29 cellular contexts compared by ENCODE assay signal in the genomic region with DNA sequence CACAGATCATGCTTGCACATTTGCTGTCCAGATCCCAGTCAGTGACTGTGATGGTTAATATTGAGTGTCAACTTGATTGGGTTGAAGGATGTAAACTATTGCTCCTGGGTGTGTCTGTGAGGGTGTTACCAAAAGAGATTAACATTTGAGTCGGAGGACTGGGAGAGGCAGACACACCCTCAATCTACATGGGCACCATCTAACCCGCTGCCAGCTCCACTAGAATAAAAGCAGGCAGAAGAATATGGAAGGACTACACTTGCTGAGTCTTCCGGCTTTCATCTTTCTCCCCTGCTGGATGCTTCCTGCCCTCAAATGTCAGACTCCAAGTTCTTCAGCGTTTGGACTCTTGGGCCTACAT. TPM values are rescaled to one million over a fixed set of nuclear protein-coding genes. Genes with fewer than 3 reads are reported as not detected.
DNase-seq lines count a peak whose midpoint lies in the region; ATAC-seq and TF ChIP-seq lines count a peak whose summit lies in the region.
"Had no signal": no experiment of that assay in that cellular context is flagged by ENCODE, and none has a peak within 500 bp of the region (broad histone marks: within the 10 kb centered on the region; RNA-seq: fewer than 3 reads in every experiment).

No MANE protein-coding gene starts in this region.

- peak overlapping the region in 1 of 2 donors; percentile 17 for H3K27ac Mint-ChIP-seq in natural killer cell
- H3K27ac Mint-ChIP-seq in natural killer cell treated with Interleukin-12 subunit alpha and Interleukin-12 subunit beta and Interleukin-15 and Interleukin-18, amount 100 ng/mL, for 72 hours = peak overlapping the region in 1 of 2 donors; percentile 49
- no peak overlapping the region for H3K27ac Mint-ChIP-seq in endothelial cell (ENCODE audit: unreplicated experiment)
- H3K27ac Mint-ChIP-seq: CD8-positive, alpha-beta memory T cell had no signal

- H3K4me1 ChIP-seq in mucosa of rectum (ENCODE audit: control insufficient read depth in 2 of 2, insufficient read depth in 2 of 2, low read length in 2 of 2) = peaks cover 37 to 51% of the 10 kb centered on the region in 2 donors
- H3K4me1 ChIP-seq: A549 had no signal

- H3K27me3 Mint-ChIP-seq in natural killer cell (ENCODE audit: low read depth in 2 of 2) = no peaks in the 10 kb centered on the region
- no peaks in the 10 kb centered on the region for H3K27me3 Mint-ChIP-seq in natural killer cell treated with Interleukin-12 subunit alpha and Interleukin-12 subunit beta and Interleukin-15 and Interleukin-18, amount 100 ng/mL, for 72 hours
- peaks cover 3% of the 10 kb centered on the region for H3K27me3 Mint-ChIP-seq in endothelial cell (ENCODE audit: unreplicated experiment)

- H3K9me3 Mint-ChIP-seq in natural killer cell (no peaks in the 10 kb centered on the region), endothelial cell (ENCODE audit: unreplicated experiment) (peaks cover 7% of the 10 kb centered on the region)
- peaks cover 3% of the 10 kb centered on the region for H3K9me3 Mint-ChIP-seq in natural killer cell treated with Interleukin-12 subunit alpha and Interleukin-12 subunit beta and Interleukin-15 and Interleukin-18, amount 100 ng/mL, for 72 hours
- H3K9me3 Mint-ChIP-seq: CD8-positive, alpha-beta memory T cell had no signal

- H3K9me3 ChIP-seq in mucosa of rectum (ENCODE audit: control insufficient read depth in 2 of 2, low read length in 2 of 2) = no peaks in the 10 kb centered on the region
- H3K9me3 ChIP-seq: A549 had no signal

- H3K9ac ChIP-seq in mucosa of rectum (ENCODE audit: low read depth in 1 of 2, low read length in 2 of 2) = peak overlapping the region; percentile 73 to 79
- H3K9ac ChIP-seq: KMS-11 had no signal

- H3K36me3 Mint-ChIP-seq in natural killer cell (no peaks in the 10 kb centered on the region), endothelial cell (ENCODE audit: low read depth, unreplicated experiment) (peaks cover 4% of the 10 kb centered on the region)
- H3K36me3 Mint-ChIP-seq in natural killer cell treated with Interleukin-12 subunit alpha and Interleukin-12 subunit beta and Interleukin-15 and Interleukin-18, amount 100 ng/mL, for 72 hours = no peaks in the 10 kb centered on the region
- H3K36me3 Mint-ChIP-seq: CD8-positive, alpha-beta memory T cell had no signal

- ATAC-seq in natural killer cell = no peak
- no peak for ATAC-seq in natural killer cell treated with Interleukin-12 subunit alpha and Interleukin-12 subunit beta and Interleukin-15 and Interleukin-18, amount 100 ng/mL, for 72 hours
- ATAC-seq: A549, GM12878, Panc1 had no signal

- H3K4me1 Mint-ChIP-seq in natural killer cell (peaks cover 25 to 37% of the 10 kb centered on the region in 2 donors), endothelial cell (ENCODE audit: unreplicated experiment) (peaks cover 14% of the 10 kb centered on the region)
- H3K4me1 Mint-ChIP-seq in natural killer cell treated with Interleukin-12 subunit alpha and Interleukin-12 subunit beta and Interleukin-15 and Interleukin-18, amount 100 ng/mL, for 72 hours (ENCODE audit: low read depth in 2 of 2) = peaks cover 17 to 38% of the 10 kb centered on the region in 2 donors

- H3K27ac ChIP-seq in mucosa of rectum (ENCODE audit: low read depth in 2 of 2, low read length in 2 of 2) = peak overlapping the region; percentile 90 to 92
- H3K27ac ChIP-seq: A549, HL-60, KMS-11, RWPE1 had no signal

- H3K4me3 ChIP-seq in mucosa of rectum (ENCODE audit: low read length in 2 of 2) = peak overlapping the region; percentile 56 to 60
- H3K4me3 ChIP-seq: A549, GM12878 had no signal

- peak overlapping the region; percentile 0 for H3K4me3 Mint-ChIP-seq in natural killer cell
- H3K4me3 Mint-ChIP-seq in natural killer cell treated with Interleukin-12 subunit alpha and Interleukin-12 subunit beta and Interleukin-15 and Interleukin-18, amount 100 ng/mL, for 72 hours = no peak overlapping the region
- H3K4me3 Mint-ChIP-seq in endothelial cell (ENCODE audit: unreplicated experiment) = peak overlapping the region; percentile 14
- H3K4me3 Mint-ChIP-seq: CD14-positive monocyte; CD8-positive, alpha-beta memory T cell had no signal

- H3K36me3 ChIP-seq in mucosa of rectum (ENCODE audit: control insufficient read depth in 2 of 2, insufficient read depth in 2 of 2, low read length in 2 of 2) = no peaks in the 10 kb centered on the region

- DNase-seq in natural killer cell (no peak), endothelial cell (ENCODE audit: low spot score) (no peak), NCI-H2171 treated with DMSO at 0.1 percent for 48 hours (lab: John Stamatoyannopoulos, UW) (no peak), SKM-1 (lab: John Stamatoyannopoulos, UW; ENCODE audit: unreplicated experiment) (no peak)
- DNase-seq in natural killer cell treated with Interleukin-12 subunit alpha and Interleukin-12 subunit beta and Interleukin-15 and Interleukin-18, amount 100 ng/mL, for 72 hours (ENCODE audit: low spot score) = no peak
- no peak for DNase-seq in activated CD4-positive, alpha-beta T cell treated with anti-CD3 and anti-CD28 coated beads, Interleukin-2, amount 50 U/mL, for 1 hour
- DNase-seq: AML-193; CD8-positive, alpha-beta memory T cell; DMS 273 treated with DMSO at 0.1 percent for 48 hours; DMS79; EL; GDM1; HCEC 1CT; MM.1S; NCI-H1694; NCI-H2029 treated with DMSO at 0.1 percent for 48 hours; NCI-H2227 treated with DMSO at 0.1 percent for 48 hours; NCI-H526 treated with DMSO at 0.1 percent for 48 hours; SHP77 treated with DMSO at 0.1 percent for 48 hours had no signal

- TF ChIP-seq CTCF in natural killer cell (IDR thresholded peaks at IDR 0.05) = no peak
- no peak for TF ChIP-seq CTCF in endothelial cell (IDR thresholded peaks at IDR 0.05; ENCODE audit: unreplicated experiment)

- H3K27me3 ChIP-seq in mucosa of rectum (ENCODE audit: control insufficient read depth in 2 of 2, insufficient read depth in 2 of 2, low read length in 2 of 2) = no peaks in the 10 kb centered on the region

- intact Hi-C loops in natural killer cell (cut with micrococcal nuclease) = loop anchor here (5.0 kb wide), 1 partner anchor 38 kb away; no protein-coding TSS in a partner anchor

RNA-seq across cellular contexts. Expression of a gene that starts 5.1 kb away (rescaled TPM):
- total RNA-seq in natural killer cell = 1 to 10 TPM in 2 of 3 donors, under 1 TPM in 1; 0.86 to 8.6 (median 3.8) TPM
- total RNA-seq in natural killer cell treated with Interleukin-12 subunit alpha and Interleukin-12 subunit beta and Interleukin-15 and Interleukin-18, amount 100 ng/mL, for 72 hours = under 1 TPM in 1 of 2 donors, not detected in 1; 0.45 TPM
- total RNA-seq in endothelial cell (ENCODE audit: unreplicated experiment) = 1.5 TPM
- total RNA-seq: CD8-positive, alpha-beta memory T cell; GM12878; H1; NCI-H460 had no signal

RNA-seq across cellular contexts. Expression of a gene that starts 55.9 kb away (rescaled TPM):
- total RNA-seq in natural killer cell (10 to 100 TPM; 36.5 to 47.2 (median 38.3) TPM), endothelial cell (ENCODE audit: unreplicated experiment) (53.0 TPM)
- total RNA-seq in natural killer cell treated with Interleukin-12 subunit alpha and Interleukin-12 subunit beta and Interleukin-15 and Interleukin-18, amount 100 ng/mL, for 72 hours = 10 to 100 TPM; 50.7 to 53.9 TPM
